ENCODE assay signal across 1 cellular context in the genomic region with DNA sequence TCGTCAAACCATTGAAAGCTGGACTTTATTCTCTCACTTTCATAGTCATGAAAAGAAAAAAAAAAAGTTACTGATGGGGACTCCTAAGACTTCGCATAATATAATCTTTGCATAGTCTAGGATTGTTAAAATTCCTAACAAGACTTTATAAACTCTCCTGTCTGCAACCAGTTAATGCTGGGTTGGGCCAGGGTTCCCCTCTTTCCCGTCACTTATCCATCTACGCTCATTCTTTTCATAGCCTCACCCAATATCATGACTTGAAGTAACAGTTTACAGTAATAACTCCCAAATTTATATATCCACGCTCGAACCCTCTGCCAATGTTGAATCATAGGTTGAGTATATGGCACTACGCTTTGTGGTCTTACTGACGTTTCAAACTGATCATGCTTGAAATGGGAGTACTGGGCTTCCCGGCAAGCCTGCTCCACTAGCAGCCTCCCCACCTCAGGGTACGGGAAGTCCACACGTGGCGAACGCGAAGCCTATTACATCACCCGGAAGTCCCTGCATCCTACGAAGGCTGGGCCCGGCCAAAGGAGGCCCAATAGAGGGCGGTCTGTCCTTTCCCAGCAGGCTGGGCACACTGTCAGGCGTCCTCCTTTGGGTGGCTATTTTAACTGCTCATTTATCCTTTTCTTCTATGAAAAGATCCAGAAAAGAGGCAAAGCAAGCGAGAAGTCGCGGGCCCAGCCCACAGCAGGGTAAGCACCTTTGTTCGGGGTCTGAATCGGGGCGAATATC.
TF ChIP-seq lines count a peak whose summit lies in the region.

No MANE protein-coding gene starts in this region.

TF ChIP-seq in HepG2, 621 proteins besides CTCF, POLR2A, EP300 and RAD21 (continued from another document and continues in another):
- TF ChIP-seq, protein P1, sequence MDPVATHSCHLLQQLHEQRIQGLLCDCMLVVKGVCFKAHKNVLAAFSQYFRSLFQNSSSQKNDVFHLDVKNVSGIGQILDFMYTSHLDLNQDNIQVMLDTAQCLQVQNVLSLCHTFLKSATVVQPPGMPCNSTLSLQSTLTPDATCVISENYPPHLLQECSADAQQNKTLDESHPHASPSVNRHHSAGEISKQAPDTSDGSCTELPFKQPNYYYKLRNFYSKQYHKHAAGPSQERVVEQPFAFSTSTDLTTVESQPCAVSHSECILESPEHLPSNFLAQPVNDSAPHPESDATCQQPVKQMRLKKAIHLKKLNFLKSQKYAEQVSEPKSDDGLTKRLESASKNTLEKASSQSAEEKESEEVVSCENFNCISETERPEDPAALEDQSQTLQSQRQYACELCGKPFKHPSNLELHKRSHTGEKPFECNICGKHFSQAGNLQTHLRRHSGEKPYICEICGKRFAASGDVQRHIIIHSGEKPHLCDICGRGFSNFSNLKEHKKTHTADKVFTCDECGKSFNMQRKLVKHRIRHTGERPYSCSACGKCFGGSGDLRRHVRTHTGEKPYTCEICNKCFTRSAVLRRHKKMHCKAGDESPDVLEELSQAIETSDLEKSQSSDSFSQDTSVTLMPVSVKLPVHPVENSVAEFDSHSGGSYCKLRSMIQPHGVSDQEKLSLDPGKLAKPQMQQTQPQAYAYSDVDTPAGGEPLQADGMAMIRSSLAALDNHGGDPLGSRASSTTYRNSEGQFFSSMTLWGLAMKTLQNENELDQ (CRISPR knock-in tag; IDR thresholded peaks at IDR 0.05; ENCODE audit: borderline replicate concordance) = no peak
- TF ChIP-seq, protein P2, sequence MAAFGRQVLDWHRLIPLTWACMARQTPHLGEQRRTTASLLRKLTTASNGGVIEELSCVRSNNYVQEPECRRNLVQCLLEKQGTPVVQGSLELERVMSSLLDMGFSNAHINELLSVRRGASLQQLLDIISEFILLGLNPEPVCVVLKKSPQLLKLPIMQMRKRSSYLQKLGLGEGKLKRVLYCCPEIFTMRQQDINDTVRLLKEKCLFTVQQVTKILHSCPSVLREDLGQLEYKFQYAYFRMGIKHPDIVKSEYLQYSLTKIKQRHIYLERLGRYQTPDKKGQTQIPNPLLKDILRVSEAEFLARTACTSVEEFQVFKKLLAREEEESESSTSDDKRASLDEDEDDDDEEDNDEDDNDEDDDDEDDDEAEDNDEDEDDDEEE (CRISPR knock-in tag; IDR thresholded peaks at IDR 0.05) = no peak
- TF ChIP-seq FOSL2 (CRISPR knock-in tag; IDR thresholded peaks at IDR 0.05) = peak; percentile 78
- peak; percentile 86; the same call in 1 of the 2 replicates for TF ChIP-seq TARDBP (CRISPR knock-in tag; IDR thresholded peaks at IDR 0.05)
- no peak; the same call in 1 of the 2 replicates for TF ChIP-seq POGK (CRISPR knock-in tag; conservative IDR thresholded peaks at IDR 0.05)
- TF ChIP-seq TBX2 (CRISPR knock-in tag; IDR thresholded peaks at IDR 0.05; ENCODE audit: borderline replicate concordance) = no peak
- peak; percentile 92 for TF ChIP-seq ERF (CRISPR knock-in tag; IDR thresholded peaks at IDR 0.05)
- TF ChIP-seq XRCC5 (optimal IDR thresholded peaks at IDR 0.05; ENCODE audit: low read length) = no peak
- no peak for TF ChIP-seq AKAP8 (CRISPR knock-in tag; IDR thresholded peaks at IDR 0.05)
- 0 out of 2 replicates have a peak, but pooled peaks have one; percentile 10 for TF ChIP-seq KDM6A (CRISPR knock-in tag; IDR thresholded peaks at IDR 0.05; ENCODE audit: low read depth)
- TF ChIP-seq SNAPC5 (CRISPR knock-in tag; IDR thresholded peaks at IDR 0.05; ENCODE audit: borderline replicate concordance) = peak; percentile 96; the same call in 1 of the 2 replicates
- TF ChIP-seq ZBTB2 (CRISPR knock-in tag; IDR thresholded peaks at IDR 0.05; ENCODE audit: low read depth) = peak; percentile 64; the same call in 1 of the 2 replicates
- no peak for TF ChIP-seq ZNF501 (CRISPR knock-in tag; IDR thresholded peaks at IDR 0.05)
- TF ChIP-seq ZBTB44 (CRISPR knock-in tag; IDR thresholded peaks at IDR 0.05) = peak; percentile 79; the same call in 1 of the 2 replicates
- TF ChIP-seq, protein P3, sequence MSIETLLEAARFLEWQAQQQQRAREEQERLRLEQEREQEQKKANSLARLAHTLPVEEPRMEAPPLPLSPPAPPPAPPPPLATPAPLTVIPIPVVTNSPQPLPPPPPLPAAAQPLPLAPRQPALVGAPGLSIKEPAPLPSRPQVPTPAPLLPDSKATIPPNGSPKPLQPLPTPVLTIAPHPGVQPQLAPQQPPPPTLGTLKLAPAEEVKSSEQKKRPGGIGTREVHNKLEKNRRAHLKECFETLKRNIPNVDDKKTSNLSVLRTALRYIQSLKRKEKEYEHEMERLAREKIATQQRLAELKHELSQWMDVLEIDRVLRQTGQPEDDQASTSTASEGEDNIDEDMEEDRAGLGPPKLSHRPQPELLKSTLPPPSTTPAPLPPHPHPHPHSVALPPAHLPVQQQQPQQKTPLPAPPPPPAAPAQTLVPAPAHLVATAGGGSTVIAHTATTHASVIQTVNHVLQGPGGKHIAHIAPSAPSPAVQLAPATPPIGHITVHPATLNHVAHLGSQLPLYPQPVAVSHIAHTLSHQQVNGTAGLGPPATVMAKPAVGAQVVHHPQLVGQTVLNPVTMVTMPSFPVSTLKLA (IDR thresholded peaks at IDR 0.05) = peak; percentile 81
- TF ChIP-seq MLLT10 (CRISPR knock-in tag; IDR thresholded peaks at IDR 0.05) = no peak
- TF ChIP-seq ZNF737 (CRISPR knock-in tag; IDR thresholded peaks at IDR 0.05; ENCODE audit: borderline replicate concordance) = no peak
- TF ChIP-seq, protein P4, sequence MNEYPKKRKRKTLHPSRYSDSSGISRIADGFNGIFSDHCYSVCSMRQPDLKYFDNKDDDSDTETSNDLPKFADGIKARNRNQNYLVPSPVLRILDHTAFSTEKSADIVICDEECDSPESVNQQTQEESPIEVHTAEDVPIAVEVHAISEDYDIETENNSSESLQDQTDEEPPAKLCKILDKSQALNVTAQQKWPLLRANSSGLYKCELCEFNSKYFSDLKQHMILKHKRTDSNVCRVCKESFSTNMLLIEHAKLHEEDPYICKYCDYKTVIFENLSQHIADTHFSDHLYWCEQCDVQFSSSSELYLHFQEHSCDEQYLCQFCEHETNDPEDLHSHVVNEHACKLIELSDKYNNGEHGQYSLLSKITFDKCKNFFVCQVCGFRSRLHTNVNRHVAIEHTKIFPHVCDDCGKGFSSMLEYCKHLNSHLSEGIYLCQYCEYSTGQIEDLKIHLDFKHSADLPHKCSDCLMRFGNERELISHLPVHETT (CRISPR knock-in tag; conservative IDR thresholded peaks at IDR 0.05) = 0 out of 2 replicates have a peak, but pooled peaks have one; percentile 42
- TF ChIP-seq SKIL (CRISPR knock-in tag; IDR thresholded peaks at IDR 0.05; ENCODE audit: borderline replicate concordance) = no peak
- 0 out of 2 replicates have a peak, but pooled peaks have one; percentile 33 for TF ChIP-seq ZFAT (CRISPR knock-in tag; conservative IDR thresholded peaks at IDR 0.05)
- TF ChIP-seq, protein P5, sequence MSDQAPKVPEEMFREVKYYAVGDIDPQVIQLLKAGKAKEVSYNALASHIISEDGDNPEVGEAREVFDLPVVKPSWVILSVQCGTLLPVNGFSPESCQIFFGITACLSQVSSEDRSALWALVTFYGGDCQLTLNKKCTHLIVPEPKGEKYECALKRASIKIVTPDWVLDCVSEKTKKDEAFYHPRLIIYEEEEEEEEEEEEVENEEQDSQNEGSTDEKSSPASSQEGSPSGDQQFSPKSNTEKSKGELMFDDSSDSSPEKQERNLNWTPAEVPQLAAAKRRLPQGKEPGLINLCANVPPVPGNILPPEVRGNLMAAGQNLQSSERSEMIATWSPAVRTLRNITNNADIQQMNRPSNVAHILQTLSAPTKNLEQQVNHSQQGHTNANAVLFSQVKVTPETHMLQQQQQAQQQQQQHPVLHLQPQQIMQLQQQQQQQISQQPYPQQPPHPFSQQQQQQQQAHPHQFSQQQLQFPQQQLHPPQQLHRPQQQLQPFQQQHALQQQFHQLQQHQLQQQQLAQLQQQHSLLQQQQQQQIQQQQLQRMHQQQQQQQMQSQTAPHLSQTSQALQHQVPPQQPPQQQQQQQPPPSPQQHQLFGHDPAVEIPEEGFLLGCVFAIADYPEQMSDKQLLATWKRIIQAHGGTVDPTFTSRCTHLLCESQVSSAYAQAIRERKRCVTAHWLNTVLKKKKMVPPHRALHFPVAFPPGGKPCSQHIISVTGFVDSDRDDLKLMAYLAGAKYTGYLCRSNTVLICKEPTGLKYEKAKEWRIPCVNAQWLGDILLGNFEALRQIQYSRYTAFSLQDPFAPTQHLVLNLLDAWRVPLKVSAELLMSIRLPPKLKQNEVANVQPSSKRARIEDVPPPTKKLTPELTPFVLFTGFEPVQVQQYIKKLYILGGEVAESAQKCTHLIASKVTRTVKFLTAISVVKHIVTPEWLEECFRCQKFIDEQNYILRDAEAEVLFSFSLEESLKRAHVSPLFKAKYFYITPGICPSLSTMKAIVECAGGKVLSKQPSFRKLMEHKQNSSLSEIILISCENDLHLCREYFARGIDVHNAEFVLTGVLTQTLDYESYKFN (CRISPR knock-in tag; conservative IDR thresholded peaks at IDR 0.05) = peak; percentile 51
- TF ChIP-seq RAD51 (IDR thresholded peaks at IDR 0.05; ENCODE audit: borderline replicate concordance) = no peak
- no peak for TF ChIP-seq PTBP1 (IDR thresholded peaks at IDR 0.05; ENCODE audit: low read depth, low read length, poor library complexity, severe bottlenecking)
- TF ChIP-seq HOXA5 (CRISPR knock-in tag; IDR thresholded peaks at IDR 0.05) = peak; percentile 74; the same call in 1 of the 2 replicates
- TF ChIP-seq SMAD9 (CRISPR knock-in tag; IDR thresholded peaks at IDR 0.05) = no peak
- no peak for TF ChIP-seq MZF1 (CRISPR knock-in tag; IDR thresholded peaks at IDR 0.05; ENCODE audit: borderline replicate concordance)
- no peak for TF ChIP-seq SOX6 (IDR thresholded peaks at IDR 0.05)
- TF ChIP-seq SOX6 (CRISPR knock-in tag; IDR thresholded peaks at IDR 0.05) = peak; percentile 54
- no peak for TF ChIP-seq TAF15 (IDR thresholded peaks at IDR 0.05; ENCODE audit: low read depth, low read length, poor library complexity, severe bottlenecking)
- 0 out of 2 replicates have a peak, but pooled peaks have one; percentile 49 for TF ChIP-seq NFATC3 (CRISPR knock-in tag; IDR thresholded peaks at IDR 0.05)
- TF ChIP-seq IRF2 (CRISPR knock-in tag; IDR thresholded peaks at IDR 0.05) = peak; percentile 92
- TF ChIP-seq ESRRA (CRISPR knock-in tag; IDR thresholded peaks at IDR 0.05; ENCODE audit: low read depth) = peak; percentile 38; the same call in 1 of the 2 replicates
- TF ChIP-seq NFYB (CRISPR knock-in tag; IDR thresholded peaks at IDR 0.05) = no peak
- TF ChIP-seq, protein P6, sequence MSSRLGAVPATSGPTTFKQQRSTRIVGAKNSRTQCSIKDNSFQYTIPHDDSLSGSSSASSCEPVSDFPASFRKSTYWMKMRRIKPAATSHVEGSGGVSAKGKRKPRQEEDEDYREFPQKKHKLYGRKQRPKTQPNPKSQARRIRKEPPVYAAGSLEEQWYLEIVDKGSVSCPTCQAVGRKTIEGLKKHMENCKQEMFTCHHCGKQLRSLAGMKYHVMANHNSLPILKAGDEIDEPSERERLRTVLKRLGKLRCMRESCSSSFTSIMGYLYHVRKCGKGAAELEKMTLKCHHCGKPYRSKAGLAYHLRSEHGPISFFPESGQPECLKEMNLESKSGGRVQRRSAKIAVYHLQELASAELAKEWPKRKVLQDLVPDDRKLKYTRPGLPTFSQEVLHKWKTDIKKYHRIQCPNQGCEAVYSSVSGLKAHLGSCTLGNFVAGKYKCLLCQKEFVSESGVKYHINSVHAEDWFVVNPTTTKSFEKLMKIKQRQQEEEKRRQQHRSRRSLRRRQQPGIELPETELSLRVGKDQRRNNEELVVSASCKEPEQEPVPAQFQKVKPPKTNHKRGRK (CRISPR knock-in tag; IDR thresholded peaks at IDR 0.05) = no peak
- TF ChIP-seq KLF16 (CRISPR knock-in tag; IDR thresholded peaks at IDR 0.05) = peak in 1 of 2 experiments; percentile 91; a peak in 2 of 4 replicates
